Comparison of ENCODE assay signal across 3 cellular contexts in the genomic region with DNA sequence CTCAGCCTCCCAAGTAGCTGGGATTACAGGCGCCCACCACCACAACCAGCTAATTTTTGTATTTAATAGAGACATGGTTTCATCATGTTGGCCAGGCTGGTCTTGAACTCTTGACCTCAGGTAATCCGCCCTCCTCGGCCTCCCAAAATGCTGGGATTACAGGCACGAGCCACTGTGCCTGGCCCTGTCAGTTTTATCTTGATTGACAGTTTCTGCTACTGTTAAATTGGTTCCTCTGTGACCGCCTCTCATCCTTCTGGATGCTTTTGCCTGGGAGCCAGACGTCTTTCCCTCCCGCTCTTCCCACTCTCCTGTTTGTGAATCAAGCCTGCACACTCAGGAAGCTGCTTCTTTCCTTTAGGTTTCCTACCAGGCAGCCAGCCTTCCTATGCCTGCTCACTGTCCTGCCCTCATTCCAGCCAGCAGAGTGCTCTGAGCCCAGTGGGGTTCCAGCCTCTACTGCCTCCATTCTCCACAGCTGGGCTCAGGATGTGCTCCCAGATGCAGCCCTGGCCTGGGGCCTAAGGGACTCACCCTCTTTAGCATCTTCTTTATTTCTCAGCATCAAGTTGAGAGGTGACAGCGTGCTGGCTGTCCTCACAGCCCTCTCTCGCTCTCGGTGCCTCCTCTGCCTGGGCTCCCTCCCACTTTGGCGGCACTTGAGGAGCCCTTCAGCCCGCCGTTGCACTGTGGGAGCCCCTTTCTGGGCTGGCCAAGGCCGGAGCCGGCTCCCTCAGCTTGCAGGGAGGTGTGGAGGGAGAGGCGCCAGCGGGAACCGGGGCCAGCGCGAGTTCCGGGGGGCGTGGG. TPM values are rescaled to one million over a fixed set of nuclear protein-coding genes. Genes with fewer than 3 reads are reported as not detected.
"Had no signal": no experiment of that assay in that cellular context is flagged by ENCODE, and none has a peak within 500 bp of the region (broad histone marks: within the 10 kb centered on the region; RNA-seq: fewer than 3 reads in every experiment).

No MANE protein-coding gene starts in this region.

RNA-seq across cellular contexts. Expression of a gene that starts 5.0 kb away (rescaled TPM):
- total RNA-seq: MCF 10A, PC-3 had no signal
- polyA plus RNA-seq: IgD-negative memory B cell had no signal
